ENCODE assay signal across 26 cellular contexts in genomic region chr2:151900261-151900660, GRCh38.
DNase-seq lines count a peak whose midpoint lies in the region; ATAC-seq, FAIRE-seq and TF ChIP-seq lines count a peak whose summit lies in the region.
"Had no signal": no experiment of that assay in that cellular context is flagged by ENCODE, and none has a peak within 500 bp of the region (broad histone marks: within the 10 kb centered on the region; RNA-seq: fewer than 3 reads in every experiment).

No MANE protein-coding gene starts in this region.

- ATAC-seq in A549 (no peak), HG03095 (IDR thresholded peaks at IDR 0.05; ENCODE audit: unreplicated experiment) (no peak), GM19397 (IDR thresholded peaks at IDR 0.05; ENCODE audit: unreplicated experiment) (no peak)
- ATAC-seq: CD8-positive, alpha-beta T cell; GM23338 had no signal

- TF ChIP-seq POLR2A in A549 (IDR thresholded peaks at IDR 0.05; ENCODE audit: low read length) = no peak

- DNase-seq in A549 (ENCODE audit: low read depth in 1 of 2, low spot score in 1 of 2) (peak in 1 of 2 experiments; percentile 6), SKM-1 (lab: John Stamatoyannopoulos, UW; ENCODE audit: unreplicated experiment) (peak; percentile 28), glomerular visceral epithelial cell (ENCODE audit: extremely low spot score) (peak; percentile 27), T-helper 1 cell (no peak), NCI-H2196 treated with DMSO at 0.1 percent for 48 hours (lab: John Stamatoyannopoulos, UW; ENCODE audit: unreplicated experiment) (no peak)
- DNase-seq: CD8-positive, alpha-beta T cell; DMS 273 treated with DMSO at 0.1 percent for 48 hours; DMS79; H9; HFFc6; KG1; NCI-H1092; NCI-H1417 treated with DMSO at 0.1 percent for 48 hours; NCI-H1694 treated with DMSO at 0.1 percent for 48 hours; NCI-H2081; NCI-H226; NCI-H510A; NCI-H69; PC-9; SHP77 had no signal

- 18% methylated on average over 6 of the region's 6 CpGs for WGBS in A549 (ENCODE audit: missing lambda C conversion rate)

- H3K27ac ChIP-seq in A549 (no peak overlapping the region), HEK293 (ENCODE audit: extremely low read depth, low read depth, low read length) (no peak overlapping the region)
- H3K27ac ChIP-seq: C4-2B, PC-9 had no signal

- H3K4me2 ChIP-seq in A549 = peak overlapping the region; percentile 11; the same call in 1 of the 3 replicates
- H3K4me2 ChIP-seq: GM23338, PC-9 had no signal

- CTCF ChIA-PET in A549 (lab: Yijun Ruan, JAX) (interaction anchor here (0.6 kb wide), 1 partner anchor 54 kb away, joined by 3 read pairs; no protein-coding TSS in a partner anchor), HEK293 (lab: Yijun Ruan, JAX) (no interaction called here)

- peaks cover 6% of the 10 kb centered on the region; the same call in 2 of the 3 replicates for H3K9me3 ChIP-seq in A549
- peaks cover under 1% of the 10 kb centered on the region; the same call in 1 of the 2 replicates for H3K9me3 ChIP-seq in HEK293 (ENCODE audit: control insufficient read depth, insufficient read depth, low read depth, low read length)

- TF ChIP-seq CTCF in A549 (IDR thresholded peaks at IDR 0.05) (no peak), HEK293 (tag by site-specific recombination; IDR thresholded peaks at IDR 0.05) (no peak)

- POLR2A ChIA-PET in A549 (lab: Yijun Ruan, JAX) = no interaction called here
- POLR2A ChIA-PET in HEK293 (lab: Yijun Ruan, JAX) = no interaction called here

- H3K4me3 ChIP-seq in A549 (no peak overlapping the region), HEK293 (ENCODE audit: low read depth, low read length) (no peak overlapping the region)
- H3K4me3 ChIP-seq: GM23338, PC-9 had no signal

- H3K4me1 ChIP-seq in A549 (peaks cover 6% of the 10 kb centered on the region; the same call in 1 of the 3 replicates), HEK293 (ENCODE audit: control insufficient read depth, insufficient read depth, low read length) (no peaks in the 10 kb centered on the region)

- no peak for TF ChIP-seq EP300 in A549 (IDR thresholded peaks at IDR 0.05)

- TF ChIP-seq RAD21 in A549 (conservative IDR thresholded peaks at IDR 0.05 in 1 of 2, IDR thresholded peaks at IDR 0.05 in 1 of 2) = no peak

- FAIRE-seq in A549 (lab: Jason Lieb, UNC) = no peak
- FAIRE-seq: GM12892 had no signal

- no peaks in the 10 kb centered on the region for H3K36me3 ChIP-seq in HEK293 (ENCODE audit: control insufficient read depth in 2 of 2, insufficient read depth in 1 of 2, low read length in 2 of 2)

TF ChIP-seq in A549, 52 proteins besides CTCF, POLR2A, EP300 and RAD21:
- TF ChIP-seq BCL3 (IDR thresholded peaks at IDR 0.05) = no peak
- no peak for TF ChIP-seq MAX (IDR thresholded peaks at IDR 0.05)
- TF ChIP-seq HES2 (IDR thresholded peaks at IDR 0.05) = no peak
- no peak for TF ChIP-seq GATA3 (IDR thresholded peaks at IDR 0.05; ENCODE audit: borderline replicate concordance)
- TF ChIP-seq, protein P1, sequence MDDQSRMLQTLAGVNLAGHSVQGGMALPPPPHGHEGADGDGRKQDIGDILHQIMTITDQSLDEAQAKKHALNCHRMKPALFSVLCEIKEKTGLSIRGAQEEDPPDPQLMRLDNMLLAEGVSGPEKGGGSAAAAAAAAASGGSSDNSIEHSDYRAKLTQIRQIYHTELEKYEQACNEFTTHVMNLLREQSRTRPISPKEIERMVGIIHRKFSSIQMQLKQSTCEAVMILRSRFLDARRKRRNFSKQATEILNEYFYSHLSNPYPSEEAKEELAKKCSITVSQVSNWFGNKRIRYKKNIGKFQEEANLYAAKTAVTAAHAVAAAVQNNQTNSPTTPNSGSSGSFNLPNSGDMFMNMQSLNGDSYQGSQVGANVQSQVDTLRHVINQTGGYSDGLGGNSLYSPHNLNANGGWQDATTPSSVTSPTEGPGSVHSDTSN (IDR thresholded peaks at IDR 0.05) = no peak
- TF ChIP-seq EHMT2 (IDR thresholded peaks at IDR 0.05; ENCODE audit: low read depth) = no peak
- no peak for TF ChIP-seq JUNB (IDR thresholded peaks at IDR 0.05)
- TF ChIP-seq TFCP2L1 (CRISPR knock-in tag; IDR thresholded peaks at IDR 0.05) = no peak

TF ChIP-seq in HEK293, 187 proteins besides CTCF, POLR2A, EP300 and RAD21:
- no peak for TF ChIP-seq SP2 (tag by site-specific recombination; IDR thresholded peaks at IDR 0.05)
- TF ChIP-seq GLIS1 (tag by site-specific recombination; IDR thresholded peaks at IDR 0.05) = peak; percentile 65
- no peak for TF ChIP-seq ZNF121 (tag by site-specific recombination; IDR thresholded peaks at IDR 0.05)
TF ChIP-seq in HEK293: peak in this region for 1.

Comparison
In these comparisons a context has a peak if more than half of its experiments do, and no peak if none do; other contexts are left out.
1. DNase-seq: peak in SKM-1 (single experiment) and glomerular visceral epithelial cell (single experiment); none in T-helper 1 cell (0 of 5) and NCI-H2196 treated with DMSO at 0.1 percent for 48 hours (single experiment).